ENCODE assay signal across 17 cellular contexts in the genomic region with DNA sequence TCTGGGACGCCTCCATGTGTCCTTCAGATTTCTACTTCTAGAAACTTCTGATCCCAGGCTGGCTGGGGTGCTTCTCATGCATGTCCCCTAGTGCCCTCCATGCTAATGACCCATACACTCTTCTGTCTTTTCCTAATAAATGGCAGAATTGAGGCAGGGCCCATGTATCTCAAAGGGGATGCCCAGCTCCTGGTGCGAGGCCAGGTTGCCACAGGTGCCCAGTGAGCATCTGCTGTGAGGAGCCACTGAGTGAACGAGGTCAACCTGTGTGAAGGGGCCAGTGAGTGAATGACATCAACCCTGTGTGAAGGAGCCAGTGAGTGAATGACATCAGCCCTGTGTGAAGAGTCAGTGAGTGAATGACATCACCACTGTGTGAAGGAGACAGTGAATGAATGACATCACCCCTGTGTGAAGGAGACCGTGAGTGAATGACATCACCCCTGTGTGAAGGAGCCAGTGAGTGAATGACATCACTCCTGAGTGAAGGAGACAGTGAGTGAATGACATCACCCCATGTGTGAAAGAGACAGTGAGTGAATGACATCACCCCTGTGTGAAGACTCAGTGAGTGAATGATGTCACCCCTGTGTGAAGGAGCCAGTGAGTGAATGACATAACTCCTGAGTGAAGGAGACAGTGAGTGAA.
"Had no signal": no experiment of that assay in that cellular context is flagged by ENCODE, and none has a peak within 500 bp of the region (broad histone marks: within the 10 kb centered on the region; RNA-seq: fewer than 3 reads in every experiment).

No MANE protein-coding gene starts in this region.

- DNase-seq: activated B cell treated with CpG ODN at 0.5 μM for 24 hours; activated CD4-positive, alpha-beta memory T cell treated with anti-CD3 and anti-CD28 coated beads for 36 hours; activated CD4-positive, alpha-beta T cell treated with anti-CD3 and anti-CD28 coated beads for 4 hours; activated CD8-positive, alpha-beta memory T cell treated with anti-CD3 and anti-CD28 coated beads, Interleukin-2, amount 10 ng/mL, durations not matched to agents 7 days and 5 days; activated naive CD4-positive, alpha-beta T cell treated with Interleukin-2 at 50 U/mL for 16 hours; activated naive CD8-positive, alpha-beta T cell treated with anti-CD3 and anti-CD28 coated beads, Interleukin-2, amount 10 ng/mL, durations not matched to agents 7 days and 5 days; activated T-cell treated with anti-CD3 and anti-CD28 coated beads, Interleukin-2, amount 50 U/mL, for 1 hour; foreskin keratinocyte; hippocampal formation; left cardiac atrium; lower lobe of right lung; retina; stimulated activated naive B cell treated with anti-CD40 and anti-IgM and Interleukin-4, amounts not matched to agents 10 μg/mL and 1 μg/mL and 100 μg/mL, for 72 hours; thyroid gland had no signal

- H3K27me3 Mint-ChIP-seq: activated CD8-positive, alpha-beta memory T cell treated with anti-CD3 and anti-CD28 coated beads, Interleukin-2, amount 10 ng/mL, durations not matched to agents 7 days and 5 days; activated naive CD8-positive, alpha-beta T cell treated with anti-CD3 and anti-CD28 coated beads, Interleukin-2, amount 10 ng/mL, durations not matched to agents 7 days and 5 days had no signal

- H3K4me1 Mint-ChIP-seq: activated B cell treated with CpG ODN at 0.5 μM for 24 hours; activated CD8-positive, alpha-beta memory T cell treated with anti-CD3 and anti-CD28 coated beads, Interleukin-2, amount 10 ng/mL, durations not matched to agents 7 days and 5 days; activated naive CD8-positive, alpha-beta T cell treated with anti-CD3 and anti-CD28 coated beads, Interleukin-2, amount 10 ng/mL, durations not matched to agents 7 days and 5 days; mesothelial cell of epicardium; nephron; stimulated activated naive B cell treated with anti-CD40 and anti-IgM and Interleukin-4, amounts not matched to agents 10 μg/mL and 1 μg/mL and 100 μg/mL, for 72 hours had no signal

- H3K36me3 Mint-ChIP-seq: activated CD4-positive, alpha-beta memory T cell treated with anti-CD3 and anti-CD28 coated beads for 36 hours; activated CD8-positive, alpha-beta memory T cell treated with anti-CD3 and anti-CD28 coated beads, Interleukin-2, amount 10 ng/mL, durations not matched to agents 7 days and 5 days; activated naive CD8-positive, alpha-beta T cell treated with anti-CD3 and anti-CD28 coated beads, Interleukin-2, amount 10 ng/mL, durations not matched to agents 7 days and 5 days; stimulated activated naive B cell treated with anti-CD40 and anti-IgM and Interleukin-4, amounts not matched to agents 10 μg/mL and 1 μg/mL and 100 μg/mL, for 72 hours had no signal

- H3K27ac Mint-ChIP-seq: activated B cell treated with CpG ODN at 0.5 μM for 24 hours; activated CD4-positive, alpha-beta memory T cell treated with anti-CD3 and anti-CD28 coated beads for 36 hours; activated CD8-positive, alpha-beta memory T cell treated with anti-CD3 and anti-CD28 coated beads, Interleukin-2, amount 10 ng/mL, durations not matched to agents 7 days and 5 days; activated naive CD8-positive, alpha-beta T cell treated with anti-CD3 and anti-CD28 coated beads, Interleukin-2, amount 10 ng/mL, durations not matched to agents 7 days and 5 days; activated T-helper 2 cell treated with anti-CD3 and anti-CD28 coated beads, Interferon-gamma antibody, Interleukin-2, Interleukin-4, amounts not matched to agents 10 μg/mL and 5 μg/mL and 100 μg/mL, durations not matched to agents 14 hours and 24 hours and 36 hours; mesothelial cell of epicardium; nephron; stimulated activated naive B cell treated with anti-CD40 and anti-IgM and Interleukin-4, amounts not matched to agents 10 μg/mL and 1 μg/mL and 100 μg/mL, for 72 hours had no signal

- ATAC-seq: activated CD8-positive, alpha-beta memory T cell treated with anti-CD3 and anti-CD28 coated beads, Interleukin-2, amount 10 ng/mL, durations not matched to agents 7 days and 5 days; left cardiac atrium; lower lobe of right lung; stimulated activated naive B cell treated with anti-CD40 and anti-IgM and Interleukin-4, amounts not matched to agents 10 μg/mL and 1 μg/mL and 100 μg/mL, for 72 hours had no signal

- H3K4me3 Mint-ChIP-seq: activated B cell treated with CpG ODN at 0.5 μM for 24 hours; activated CD4-positive, alpha-beta memory T cell treated with anti-CD3 and anti-CD28 coated beads for 36 hours; activated CD8-positive, alpha-beta memory T cell treated with anti-CD3 and anti-CD28 coated beads, Interleukin-2, amount 10 ng/mL, durations not matched to agents 7 days and 5 days; activated naive CD8-positive, alpha-beta T cell treated with anti-CD3 and anti-CD28 coated beads, Interleukin-2, amount 10 ng/mL, durations not matched to agents 7 days and 5 days; mesothelial cell of epicardium; nephron; stimulated activated naive B cell treated with anti-CD40 and anti-IgM and Interleukin-4, amounts not matched to agents 10 μg/mL and 1 μg/mL and 100 μg/mL, for 72 hours had no signal
